In genomic region chr12:124533456-124533855, GRCh38 we compare ENCODE assay signal across 29 cellular contexts. TPM values are rescaled to one million over a fixed set of nuclear protein-coding genes. Genes with fewer than 3 reads are reported as not detected.
A peak's percentile ranks its signal among the peaks of the same experiment; 100 is the strongest.
DNase-seq lines count a peak whose midpoint lies in the region; FAIRE-seq and TF ChIP-seq lines count a peak whose summit lies in the region.
"Had no signal": no experiment of that assay in that cellular context is flagged by ENCODE, and none has a peak within 500 bp of the region (broad histone marks: within the 10 kb centered on the region; RNA-seq: fewer than 3 reads in every experiment).

No MANE protein-coding gene starts in this region.

- POLR2A ChIA-PET in activated CD4-positive, alpha-beta T cell treated with anti-CD3 and anti-CD28 coated beads, Interleukin-2, amount 10 ng/mL, durations not matched to agents 7 days and 5 days (lab: Charles Lee), result no interaction called here

- no peaks in the 10 kb centered on the region for H3K9me3 Mint-ChIP-seq in activated CD4-positive, alpha-beta T cell treated with anti-CD3 and anti-CD28 coated beads, Interleukin-2, amount 10 ng/mL, durations not matched to agents 7 days and 5 days
- no peaks in the 10 kb centered on the region for H3K9me3 Mint-ChIP-seq in dendritic cell treated with granulocyte-macrophage colony-stimulating factor and Interleukin-4, amounts not matched to agents 40 ng/mL and 50 ng/mL, for 4 days
- H3K9me3 Mint-ChIP-seq in nephron progenitor cell, result no peaks in the 10 kb centered on the region
- H3K9me3 Mint-ChIP-seq: activated T-helper 1 cell treated with anti-CD3 and anti-CD28 coated beads, Interleukin-12 subunit alpha, Interleukin-12 subunit beta, Interleukin-2, Interleukin-4 antibody, amounts not matched to agents 30 ng/mL and 10 ng/mL and 1 ng/mL, durations not matched to agents 14 hours and 24 hours and 36 hours; CD8-positive, alpha-beta memory T cell; HFFc6; natural killer cell; T-helper 1 cell treated with Interleukin-12 subunit alpha and Interleukin-12 subunit beta and Interleukin-4 antibody, amounts not matched to agents 30 μg/mL and 1 μg/mL, for 36 hours had no signal

- TF ChIP-seq POLR2A in uterus (IDR thresholded peaks at IDR 0.05) (no peak), breast epithelium (IDR thresholded peaks at IDR 0.05) (no peak), GM12892 (IDR thresholded peaks at IDR 0.05; ENCODE audit: low read depth, low read length) (no peak)

- H3K4me1 ChIP-seq in uterus (peaks cover 0 to 23% of the 10 kb centered on the region in 2 donors), breast epithelium (peaks cover 14 to 17% of the 10 kb centered on the region in 2 donors)

- H3K4me3 ChIP-seq in uterus (no peak overlapping the region), breast epithelium (no peak overlapping the region)
- H3K4me3 ChIP-seq: left lung, stomach, tibial nerve had no signal

- no peak for FAIRE-seq in GM12892 (lab: Jason Lieb, UNC)
- FAIRE-seq: frontal cortex, G401.6 had no signal

- H3K36me3 Mint-ChIP-seq in activated CD4-positive, alpha-beta T cell treated with anti-CD3 and anti-CD28 coated beads, Interleukin-2, amount 10 ng/mL, durations not matched to agents 7 days and 5 days (ENCODE audit: low read depth), result no peaks in the 10 kb centered on the region
- H3K36me3 Mint-ChIP-seq in dendritic cell treated with granulocyte-macrophage colony-stimulating factor and Interleukin-4, amounts not matched to agents 40 ng/mL and 50 ng/mL, for 4 days (ENCODE audit: low read depth), result peaks cover 96% of the 10 kb centered on the region
- peaks cover 17% of the 10 kb centered on the region for H3K36me3 Mint-ChIP-seq in nephron progenitor cell (ENCODE audit: low read depth)
- H3K36me3 Mint-ChIP-seq: activated CD8-positive, alpha-beta memory T cell treated with anti-CD3 and anti-CD28 coated beads, Interleukin-2, amount 10 ng/mL, durations not matched to agents 7 days and 5 days; activated naive CD8-positive, alpha-beta T cell; natural killer cell had no signal

- peak overlapping the region; percentile 70 for H3K27ac Mint-ChIP-seq in activated CD4-positive, alpha-beta T cell treated with anti-CD3 and anti-CD28 coated beads, Interleukin-2, amount 10 ng/mL, durations not matched to agents 7 days and 5 days
- H3K27ac Mint-ChIP-seq in dendritic cell treated with granulocyte-macrophage colony-stimulating factor and Interleukin-4, amounts not matched to agents 40 ng/mL and 50 ng/mL, for 4 days, result peak overlapping the region; percentile 48
- H3K27ac Mint-ChIP-seq in nephron progenitor cell, result peak overlapping the region; percentile 40
- H3K27ac Mint-ChIP-seq: activated CD8-positive, alpha-beta memory T cell treated with anti-CD3 and anti-CD28 coated beads, Interleukin-2, amount 10 ng/mL, durations not matched to agents 7 days and 5 days; activated naive CD8-positive, alpha-beta T cell; activated T-helper 1 cell treated with anti-CD3 and anti-CD28 coated beads, Interleukin-12 subunit alpha, Interleukin-12 subunit beta, Interleukin-2, Interleukin-4 antibody, amounts not matched to agents 30 ng/mL and 10 ng/mL and 1 ng/mL, durations not matched to agents 14 hours and 24 hours and 36 hours; HFFc6; natural killer cell; T-helper 1 cell treated with Interleukin-12 subunit alpha and Interleukin-12 subunit beta and Interleukin-4 antibody, amounts not matched to agents 30 μg/mL and 1 μg/mL, for 36 hours had no signal

- CTCF ChIA-PET in activated CD4-positive, alpha-beta T cell treated with anti-CD3 and anti-CD28 coated beads, Interleukin-2, amount 10 ng/mL, durations not matched to agents 7 days and 5 days (lab: Charles Lee), result interaction anchor here (1.1 kb wide), 1 partner anchor 17 kb away, joined by 4 read pairs; no protein-coding TSS in a partner anchor

- H3K36me3 ChIP-seq in uterus (no peaks in the 10 kb centered on the region), breast epithelium (no peaks in the 10 kb centered on the region)

- H3K27ac ChIP-seq in uterus, result peak overlapping the region; percentile 52 to 57
- H3K27ac ChIP-seq in breast epithelium, result peak overlapping the region in 1 of 2 donors; percentile 79
- H3K27ac ChIP-seq: left lung, stomach had no signal

- intact Hi-C loops in dendritic cell treated with granulocyte-macrophage colony-stimulating factor and Interleukin-4, amounts not matched to agents 40 ng/mL and 50 ng/mL, for 4 days (cut with micrococcal nuclease), result no loop called here
- intact Hi-C loops in uterus (cut with DNase I; ENCODE audit: low total_unique reads), result no loop called here
- intact Hi-C loops in breast epithelium (cut with DNase I; ENCODE audit: low total_unique reads), result no loop called here

- no peaks in the 10 kb centered on the region for H3K9me3 ChIP-seq in uterus
- H3K9me3 ChIP-seq in breast epithelium, result no peaks in the 10 kb centered on the region
- H3K9me3 ChIP-seq: left lung, stomach, tibial nerve had no signal

- no peak for DNase-seq in activated CD4-positive, alpha-beta T cell treated with anti-CD3 and anti-CD28 coated beads, Interleukin-2, amount 10 ng/mL, durations not matched to agents 7 days and 5 days
- no peak for DNase-seq in activated CD4-positive, alpha-beta T cell treated with anti-CD3 and anti-CD28 coated beads for 4 hours
- DNase-seq in nephron progenitor cell, result no peak
- DNase-seq in uterus, result no peak
- DNase-seq in breast epithelium (ENCODE audit: low spot score in 2 of 2), result no peak
- DNase-seq in GM12892 (ENCODE audit: insufficient read length), result no peak
- DNase-seq in NCI-H748 (lab: John Stamatoyannopoulos, UW; ENCODE audit: unreplicated experiment), result no peak
- DNase-seq: 8988T; activated CD4-positive, alpha-beta T cell treated with anti-CD3 and anti-CD28 coated beads for 48 hours; activated CD8-positive, alpha-beta memory T cell treated with anti-CD3 and anti-CD28 coated beads, Interleukin-2, amount 10 ng/mL, durations not matched to agents 7 days and 5 days; AML-193; CD8-positive, alpha-beta memory T cell; effector memory CD4-positive, alpha-beta T cell; HFFc6; hippocampal formation; KG1; left lung; natural killer cell; NCI-H526 treated with DMSO at 0.1 percent for 48 hours; posterior cingulate gyrus; stimulated activated CD4-positive, alpha-beta T cell treated with anti-CD3 and anti-CD28 coated beads, Interleukin-15, amount 100 ng/mL, for 24 hours; stomach had no signal

- H3K4me3 Mint-ChIP-seq in activated CD4-positive, alpha-beta T cell treated with anti-CD3 and anti-CD28 coated beads, Interleukin-2, amount 10 ng/mL, durations not matched to agents 7 days and 5 days, result no peak overlapping the region
- H3K4me3 Mint-ChIP-seq in dendritic cell treated with granulocyte-macrophage colony-stimulating factor and Interleukin-4, amounts not matched to agents 40 ng/mL and 50 ng/mL, for 4 days, result no peak overlapping the region
- H3K4me3 Mint-ChIP-seq in nephron progenitor cell, result peak overlapping the region; percentile 27
- H3K4me3 Mint-ChIP-seq: activated CD8-positive, alpha-beta memory T cell treated with anti-CD3 and anti-CD28 coated beads, Interleukin-2, amount 10 ng/mL, durations not matched to agents 7 days and 5 days; activated naive CD8-positive, alpha-beta T cell; activated T-helper 1 cell treated with anti-CD3 and anti-CD28 coated beads, Interleukin-12 subunit alpha, Interleukin-12 subunit beta, Interleukin-2, Interleukin-4 antibody, amounts not matched to agents 30 ng/mL and 10 ng/mL and 1 ng/mL, durations not matched to agents 14 hours and 24 hours and 36 hours; CD8-positive, alpha-beta memory T cell; HFFc6; natural killer cell; T-helper 1 cell treated with Interleukin-12 subunit alpha and Interleukin-12 subunit beta and Interleukin-4 antibody, amounts not matched to agents 30 μg/mL and 1 μg/mL, for 36 hours had no signal

- TF ChIP-seq CTCF in nephron progenitor cell (IDR thresholded peaks at IDR 0.05) (no peak), uterus (IDR thresholded peaks at IDR 0.05) (no peak), breast epithelium (IDR thresholded peaks at IDR 0.05) (no peak)

- peaks cover 1% of the 10 kb centered on the region for H3K4me1 Mint-ChIP-seq in activated CD4-positive, alpha-beta T cell treated with anti-CD3 and anti-CD28 coated beads, Interleukin-2, amount 10 ng/mL, durations not matched to agents 7 days and 5 days
- H3K4me1 Mint-ChIP-seq in dendritic cell treated with granulocyte-macrophage colony-stimulating factor and Interleukin-4, amounts not matched to agents 40 ng/mL and 50 ng/mL, for 4 days (ENCODE audit: low read depth), result peaks cover 80% of the 10 kb centered on the region
- H3K4me1 Mint-ChIP-seq in nephron progenitor cell, result peaks cover 58% of the 10 kb centered on the region

- H3K27me3 ChIP-seq in uterus (no peaks in the 10 kb centered on the region), breast epithelium (no peaks in the 10 kb centered on the region)
- H3K27me3 ChIP-seq: left lung, stomach, tibial nerve had no signal

- H3K27me3 Mint-ChIP-seq in activated CD4-positive, alpha-beta T cell treated with anti-CD3 and anti-CD28 coated beads, Interleukin-2, amount 10 ng/mL, durations not matched to agents 7 days and 5 days, result no peaks in the 10 kb centered on the region
- no peaks in the 10 kb centered on the region for H3K27me3 Mint-ChIP-seq in dendritic cell treated with granulocyte-macrophage colony-stimulating factor and Interleukin-4, amounts not matched to agents 40 ng/mL and 50 ng/mL, for 4 days
- peaks cover 2% of the 10 kb centered on the region for H3K27me3 Mint-ChIP-seq in nephron progenitor cell (ENCODE audit: low read depth, poor library complexity)
- H3K27me3 Mint-ChIP-seq: activated CD8-positive, alpha-beta memory T cell treated with anti-CD3 and anti-CD28 coated beads, Interleukin-2, amount 10 ng/mL, durations not matched to agents 7 days and 5 days; activated naive CD8-positive, alpha-beta T cell; CD8-positive, alpha-beta memory T cell had no signal

RNA-seq across cellular contexts. Expression of gene NCOR2, which starts 34.0 kb away (rescaled TPM):
- 100 to 1,000 TPM in 1 of 2 experiments, 10 to 100 TPM in 1; 96.4 to 102 TPM for total RNA-seq in activated CD4-positive, alpha-beta T cell treated with anti-CD3 and anti-CD28 coated beads, Interleukin-2, amount 10 ng/mL, durations not matched to agents 7 days and 5 days
- total RNA-seq in uterus, result 100 to 1,000 TPM in 2 of 4 donors, 10 to 100 TPM in 2; 65.1 to 436 (median 102) TPM
- total RNA-seq in breast epithelium, result 10 to 100 TPM; 58.4 to 83.9 (median 71.7) TPM
- polyA plus RNA-seq in GM12892 (2012; ENCODE audit: missing spikeins), result 27.0 TPM
